ENCODE assay signal across 9 cellular contexts in genomic region chr10:60405172-60405571, GRCh38. TPM values are rescaled to one million over a fixed set of nuclear protein-coding genes. Genes with fewer than 3 reads are reported as not detected.
"Had no signal": no experiment of that assay in that cellular context is flagged by ENCODE, and none has a peak within 500 bp of the region (broad histone marks: within the 10 kb centered on the region; RNA-seq: fewer than 3 reads in every experiment).

No MANE protein-coding gene starts in this region.

- FAIRE-seq: H1, HepG2 had no signal

- DNase-seq: H7, HFFc6 had no signal

- H3K4me3 Mint-ChIP-seq: GM23338, HFFc6, IgD-negative memory B cell had no signal

- H3K4me3 ChIP-seq: GM23338, HAP-1 had no signal

- H3K4me1 ChIP-seq: HAP-1 had no signal

- H3K27ac Mint-ChIP-seq: GM23338, HFFc6, IgD-negative memory B cell had no signal

- H2AFZ ChIP-seq: GM23338 had no signal

- H3K27me3 Mint-ChIP-seq: IgD-negative memory B cell had no signal

- H3K27ac ChIP-seq: HL-60 had no signal

- H3K36me3 ChIP-seq: HAP-1 had no signal

- H3K4me2 ChIP-seq: GM23338 had no signal

- ATAC-seq: GM23338, HCT116, HepG2 had no signal

- H3K9me3 Mint-ChIP-seq: GM23338 had no signal

RNA-seq across cellular contexts. Expression of gene ANK3, which starts 15.5 kb away (rescaled TPM):
- total RNA-seq: HepG2, HFFc6 had no signal
- polyA plus RNA-seq: HepG2 had no signal
